In genomic region chr7:143265017-143265693, GRCh38 we compare ENCODE assay signal across 14 cellular contexts. TPM values are rescaled to one million over a fixed set of nuclear protein-coding genes. Genes with fewer than 3 reads are reported as not detected.
DNase-seq lines count a peak whose midpoint lies in the region; ATAC-seq and TF ChIP-seq lines count a peak whose summit lies in the region.
"Had no signal": no experiment of that assay in that cellular context is flagged by ENCODE, and none has a peak within 500 bp of the region (broad histone marks: within the 10 kb centered on the region; RNA-seq: fewer than 3 reads in every experiment).

No MANE protein-coding gene starts in this region.

- peaks cover 48% of the 10 kb centered on the region for H3K4me1 Mint-ChIP-seq in activated naive CD4-positive, alpha-beta T cell treated with anti-CD3 and anti-CD28 coated beads, Interleukin-2, amount 50 U/mL, for 24 hours
- peaks cover 39% of the 10 kb centered on the region for H3K4me1 Mint-ChIP-seq in activated CD8-positive, alpha-beta T cell treated with anti-CD3 and anti-CD28 coated beads, Interleukin-2, amount 10 ng/mL, durations not matched to agents 7 days and 5 days (ENCODE audit: low read depth)
- H3K4me1 Mint-ChIP-seq in stimulated activated memory B cell treated with anti-CD40 and anti-IgM and Interleukin-4, amounts not matched to agents 10 μg/mL and 1 μg/mL and 100 μg/mL, for 72 hours, result peaks cover 37% of the 10 kb centered on the region

- peaks cover 7% of the 10 kb centered on the region for H3K4me1 ChIP-seq in hepatocyte (ENCODE audit: insufficient read depth)

- H3K4me2 ChIP-seq in hepatocyte, result peak overlapping the region; percentile 84

- peaks cover 18% of the 10 kb centered on the region for H3K79me2 ChIP-seq in hepatocyte

- peak overlapping the region; percentile 96 for H3K4me3 Mint-ChIP-seq in activated naive CD4-positive, alpha-beta T cell treated with anti-CD3 and anti-CD28 coated beads, Interleukin-2, amount 50 U/mL, for 24 hours
- H3K4me3 Mint-ChIP-seq in activated CD8-positive, alpha-beta T cell treated with anti-CD3 and anti-CD28 coated beads, Interleukin-2, amount 10 ng/mL, durations not matched to agents 7 days and 5 days, result peak overlapping the region; percentile 97
- no peak overlapping the region for H3K4me3 Mint-ChIP-seq in stimulated activated memory B cell treated with anti-CD40 and anti-IgM and Interleukin-4, amounts not matched to agents 10 μg/mL and 1 μg/mL and 100 μg/mL, for 72 hours

- peaks cover 23% of the 10 kb centered on the region for H3K36me3 Mint-ChIP-seq in activated naive CD4-positive, alpha-beta T cell treated with anti-CD3 and anti-CD28 coated beads, Interleukin-2, amount 50 U/mL, for 24 hours
- peaks cover 62% of the 10 kb centered on the region for H3K36me3 Mint-ChIP-seq in activated CD8-positive, alpha-beta T cell treated with anti-CD3 and anti-CD28 coated beads, Interleukin-2, amount 10 ng/mL, durations not matched to agents 7 days and 5 days (ENCODE audit: low read depth)
- peaks cover 41% of the 10 kb centered on the region for H3K36me3 Mint-ChIP-seq in stimulated activated memory B cell treated with anti-CD40 and anti-IgM and Interleukin-4, amounts not matched to agents 10 μg/mL and 1 μg/mL and 100 μg/mL, for 72 hours

- H3K27me3 ChIP-seq in hepatocyte, result no peaks in the 10 kb centered on the region
- no peaks in the 10 kb centered on the region for H3K27me3 ChIP-seq in brain microvascular endothelial cell (replicated peaks)
- H3K27me3 ChIP-seq: body of pancreas, MG63 had no signal

- H3K36me3 ChIP-seq in hepatocyte (replicated peaks; ENCODE audit: insufficient read depth, low read depth) (no peaks in the 10 kb centered on the region), brain microvascular endothelial cell (replicated peaks) (peaks cover 20% of the 10 kb centered on the region)
- H3K36me3 ChIP-seq: MG63 had no signal

- WGBS in hepatocyte (ENCODE audit: low lambda C conversion rate, missing lambda C conversion rate), result 94% methylated on average over 15 of the region's 15 CpGs

- H3K9me2 ChIP-seq in hepatocyte (replicated peaks; ENCODE audit: insufficient read depth), result no peaks in the 10 kb centered on the region

- no peak overlapping the region for H3K4me3 ChIP-seq in hepatocyte
- H3K4me3 ChIP-seq in brain microvascular endothelial cell (ENCODE audit: low read depth, low read length), result no peak overlapping the region
- H3K4me3 ChIP-seq: body of pancreas, MG63 had no signal

- CTCF ChIA-PET in activated CD8-positive, alpha-beta T cell treated with anti-CD3 and anti-CD28 coated beads, Interleukin-2, amount 10 ng/mL, durations not matched to agents 7 days and 5 days (lab: Charles Lee), result interaction anchor here (1.0 to 16.4 kb wide), 8 partner anchors 9 to 50 kb away, joined by 3 to 224 read pairs (median 10); partner anchors contain the start of gene CASP2

- no peak overlapping the region for H3K27ac ChIP-seq in hepatocyte
- H3K27ac ChIP-seq in brain microvascular endothelial cell, result no peak overlapping the region

- no peaks in the 10 kb centered on the region for H3K9me3 ChIP-seq in hepatocyte (ENCODE audit: low read depth)
- H3K9me3 ChIP-seq: body of pancreas, MG63 had no signal

- H4K20me1 ChIP-seq in hepatocyte (ENCODE audit: insufficient read depth, poor library complexity, severe bottlenecking), result no peaks in the 10 kb centered on the region

- no peaks in the 10 kb centered on the region for H3K9me3 Mint-ChIP-seq in activated naive CD4-positive, alpha-beta T cell treated with anti-CD3 and anti-CD28 coated beads, Interleukin-2, amount 50 U/mL, for 24 hours
- no peaks in the 10 kb centered on the region for H3K9me3 Mint-ChIP-seq in activated CD8-positive, alpha-beta T cell treated with anti-CD3 and anti-CD28 coated beads, Interleukin-2, amount 10 ng/mL, durations not matched to agents 7 days and 5 days (ENCODE audit: insufficient read depth)
- no peaks in the 10 kb centered on the region for H3K9me3 Mint-ChIP-seq in stimulated activated memory B cell treated with anti-CD40 and anti-IgM and Interleukin-4, amounts not matched to agents 10 μg/mL and 1 μg/mL and 100 μg/mL, for 72 hours

- TF ChIP-seq CTCF in hepatocyte (IDR thresholded peaks at IDR 0.05; ENCODE audit: poor library complexity) (no peak), brain microvascular endothelial cell (IDR thresholded peaks at IDR 0.05; ENCODE audit: low read depth, low read length, missing control alignments) (no peak)

- in situ Hi-C loops in brain microvascular endothelial cell (cut with HindIII; ENCODE audit: low pct_ligation_motif_present, low sequenced_read_pairs), result no loop called here

- no peaks in the 10 kb centered on the region for H3K27me3 Mint-ChIP-seq in activated naive CD4-positive, alpha-beta T cell treated with anti-CD3 and anti-CD28 coated beads, Interleukin-2, amount 50 U/mL, for 24 hours
- no peaks in the 10 kb centered on the region for H3K27me3 Mint-ChIP-seq in activated CD8-positive, alpha-beta T cell treated with anti-CD3 and anti-CD28 coated beads, Interleukin-2, amount 10 ng/mL, durations not matched to agents 7 days and 5 days (ENCODE audit: low read depth)
- no peaks in the 10 kb centered on the region for H3K27me3 Mint-ChIP-seq in stimulated activated memory B cell treated with anti-CD40 and anti-IgM and Interleukin-4, amounts not matched to agents 10 μg/mL and 1 μg/mL and 100 μg/mL, for 72 hours

- no peak for ATAC-seq in activated CD8-positive, alpha-beta T cell treated with anti-CD3 and anti-CD28 coated beads, Interleukin-2, amount 10 ng/mL, durations not matched to agents 7 days and 5 days
- ATAC-seq in stimulated activated memory B cell treated with anti-CD40 and anti-IgM and Interleukin-4, amounts not matched to agents 10 μg/mL and 1 μg/mL and 100 μg/mL, for 72 hours, result no peak
- ATAC-seq: body of pancreas, sciatic nerve had no signal

- H3K27ac Mint-ChIP-seq in activated naive CD4-positive, alpha-beta T cell treated with anti-CD3 and anti-CD28 coated beads, Interleukin-2, amount 50 U/mL, for 24 hours, result peak overlapping the region; percentile 98
- peak overlapping the region; percentile 2 for H3K27ac Mint-ChIP-seq in activated CD8-positive, alpha-beta T cell treated with anti-CD3 and anti-CD28 coated beads, Interleukin-2, amount 10 ng/mL, durations not matched to agents 7 days and 5 days
- H3K27ac Mint-ChIP-seq in stimulated activated memory B cell treated with anti-CD40 and anti-IgM and Interleukin-4, amounts not matched to agents 10 μg/mL and 1 μg/mL and 100 μg/mL, for 72 hours, result peak overlapping the region; percentile 98

- no peak for DNase-seq in activated naive CD4-positive, alpha-beta T cell treated with Interleukin-2 at 50 U/mL for 16 hours
- DNase-seq in activated CD8-positive, alpha-beta T cell treated with anti-CD3 and anti-CD28 coated beads, Interleukin-2, amount 10 ng/mL, durations not matched to agents 7 days and 5 days, result no peak
- DNase-seq in hepatocyte (ENCODE audit: low spot score), result no peak
- no peak for DNase-seq in hypothalamus (lab: John Stamatoyannopoulos, UW)
- no peak for DNase-seq in NCI-H2171 treated with DMSO at 0.1 percent for 48 hours (lab: John Stamatoyannopoulos, UW)
- DNase-seq in brain microvascular endothelial cell, result no peak
- DNase-seq: body of pancreas, H7, MG63, NCI-H524 treated with DMSO at 0.1 percent for 48 hours had no signal

- no peak overlapping the region for H2AFZ ChIP-seq in hepatocyte

- POLR2A ChIA-PET in activated CD8-positive, alpha-beta T cell treated with anti-CD3 and anti-CD28 coated beads, Interleukin-2, amount 10 ng/mL, durations not matched to agents 7 days and 5 days (lab: Charles Lee), result interaction anchor here (0.6 to 3.0 kb wide), 6 partner anchors 8 to 115 kb away, joined by 3 to 34 read pairs (median 10); no protein-coding TSS in a partner anchor

RNA-seq across cellular contexts. Expression of gene GSTK1, which starts 1.9 kb away (rescaled TPM):
- 100 to 1,000 TPM; 254 to 255 TPM for total RNA-seq in activated CD8-positive, alpha-beta T cell treated with anti-CD3 and anti-CD28 coated beads, Interleukin-2, amount 10 ng/mL, durations not matched to agents 7 days and 5 days
- 224 and 233 TPM in 2 replicates for total RNA-seq in hepatocyte
- 217 and 243 TPM in 2 replicates for polyA plus RNA-seq in hepatocyte

RNA-seq across cellular contexts. Expression of gene TMEM139, which starts 19.6 kb away (rescaled TPM):
- under 1 TPM; 0.29 to 0.65 TPM for total RNA-seq in activated CD8-positive, alpha-beta T cell treated with anti-CD3 and anti-CD28 coated beads, Interleukin-2, amount 10 ng/mL, durations not matched to agents 7 days and 5 days
- 19.8 and 21.0 TPM in 2 replicates for total RNA-seq in hepatocyte
- polyA plus RNA-seq in hepatocyte, result 9.1 and 15.6 TPM in 2 replicates
- total RNA-seq: fibroblast of lung had no signal
- polyA plus RNA-seq: fibroblast of lung had no signal

RNA-seq across cellular contexts. Expression of gene CASP2, which starts 23.0 kb away (rescaled TPM):
- total RNA-seq in activated CD8-positive, alpha-beta T cell treated with anti-CD3 and anti-CD28 coated beads, Interleukin-2, amount 10 ng/mL, durations not matched to agents 7 days and 5 days, result 100 to 1,000 TPM; 111 to 115 TPM
- total RNA-seq in hepatocyte, result 11.9 and 13.6 TPM in 2 replicates
- polyA plus RNA-seq in hepatocyte, result 8.5 and 10.6 TPM in 2 replicates

RNA-seq across cellular contexts. Expression of gene TAS2R40, which starts 43.3 kb away (rescaled TPM):
- total RNA-seq in activated CD8-positive, alpha-beta T cell treated with anti-CD3 and anti-CD28 coated beads, Interleukin-2, amount 10 ng/mL, durations not matched to agents 7 days and 5 days, result not detected
- total RNA-seq in hepatocyte, result not detected in 2 replicates
- not detected in 2 replicates for polyA plus RNA-seq in hepatocyte
- total RNA-seq: body of pancreas, fibroblast of lung, H7, sciatic nerve had no signal
- polyA plus RNA-seq: fibroblast of lung had no signal

RNA-seq across cellular contexts. Expression of gene CLCN1, which starts 50.8 kb away (rescaled TPM):
- under 1 TPM in 1 of 2 experiments, not detected in 1; 0.13 TPM for total RNA-seq in activated CD8-positive, alpha-beta T cell treated with anti-CD3 and anti-CD28 coated beads, Interleukin-2, amount 10 ng/mL, durations not matched to agents 7 days and 5 days
- 0.04 TPM in 1 of 2 replicates, not detected in the other for total RNA-seq in hepatocyte
- polyA plus RNA-seq in hepatocyte, result 0.07 TPM in 1 of 2 replicates, not detected in the other
- total RNA-seq: body of pancreas, sciatic nerve had no signal
- polyA plus RNA-seq: fibroblast of lung had no signal

Comparison
In these comparisons a context has a peak if more than half of its experiments do, and no peak if none do; other contexts are left out.
1. H3K27ac Mint-ChIP-seq: peak in every context shown above with its lines; median percentile 98 in activated naive CD4-positive, alpha-beta T cell treated with anti-CD3 and anti-CD28 coated beads, Interleukin-2, amount 50 U/mL, for 24 hours; 98 in stimulated activated memory B cell treated with anti-CD40 and anti-IgM and Interleukin-4, amounts not matched to agents 10 μg/mL and 1 μg/mL and 100 μg/mL, for 72 hours; 2 in activated CD8-positive, alpha-beta T cell treated with anti-CD3 and anti-CD28 coated beads, Interleukin-2, amount 10 ng/mL, durations not matched to agents 7 days and 5 days.
2. RNA of gene TMEM139, which starts 19.6 kb away (total RNA-seq): 19.8 to 21.0 TPM in hepatocyte; 0.29 to 0.65 TPM in activated CD8-positive, alpha-beta T cell treated with anti-CD3 and anti-CD28 coated beads, Interleukin-2, amount 10 ng/mL, durations not matched to agents 7 days and 5 days; every median in the first group is over 10 times any median in the second.